Comparison of ENCODE assay signal across 25 cellular contexts in the genomic region with DNA sequence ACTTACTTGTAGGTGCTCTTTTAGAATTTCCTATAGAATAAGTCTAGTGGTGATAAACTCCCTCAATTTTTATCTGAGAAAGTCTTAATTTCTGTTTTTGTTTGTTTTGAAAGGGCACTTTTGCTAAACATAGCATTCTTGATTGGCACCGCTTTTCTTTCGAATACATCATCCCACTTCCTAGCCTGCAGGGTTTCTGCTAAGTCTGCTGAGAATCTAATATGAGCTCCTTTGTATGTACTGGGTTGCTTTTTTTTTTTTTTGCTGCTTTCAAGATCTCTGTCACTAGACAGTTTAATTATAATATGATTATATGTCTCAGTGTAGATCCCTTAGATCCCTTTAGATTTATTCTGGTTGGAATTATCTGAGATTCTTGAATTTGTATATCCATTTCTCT. TPM values are rescaled to one million over a fixed set of nuclear protein-coding genes. Genes with fewer than 3 reads are reported as not detected.
A peak's percentile ranks its signal among the peaks of the same experiment; 100 is the strongest.
DNase-seq lines count a peak whose midpoint lies in the region; ATAC-seq and TF ChIP-seq lines count a peak whose summit lies in the region.
"Had no signal": no experiment of that assay in that cellular context is flagged by ENCODE, and none has a peak within 500 bp of the region (broad histone marks: within the 10 kb centered on the region; RNA-seq: fewer than 3 reads in every experiment).

No MANE protein-coding gene starts in this region.

- H3K36me3 Mint-ChIP-seq in MCF 10A (ENCODE audit: insufficient read depth, unreplicated experiment): peaks cover 34% of the 10 kb centered on the region
- H3K36me3 Mint-ChIP-seq in neural crest cell (ENCODE audit: low read depth): peaks cover 72% of the 10 kb centered on the region

- no peak for ATAC-seq in GM21825 (IDR thresholded peaks at IDR 0.05; ENCODE audit: unreplicated experiment)
- ATAC-seq: A549; CD8-positive, alpha-beta T cell; GM12878 had no signal

- no peaks in the 10 kb centered on the region for H3K4me1 ChIP-seq in mammary epithelial cell (ENCODE audit: insufficient read depth, low read length)
- H3K4me1 ChIP-seq: A549 had no signal

- H4K20me1 ChIP-seq in mammary epithelial cell (ENCODE audit: insufficient read depth, low read length): no peaks in the 10 kb centered on the region

- peak overlapping the region; percentile 7 for H3K27ac Mint-ChIP-seq in MCF 10A (ENCODE audit: low read depth, unreplicated experiment)
- H3K27ac Mint-ChIP-seq in neural crest cell (ENCODE audit: unreplicated experiment): peak overlapping the region; percentile 71
- H3K27ac Mint-ChIP-seq: B cell; CD4-positive, alpha-beta T cell; CD8-positive, alpha-beta T cell had no signal

- H3K27me3 ChIP-seq in mammary epithelial cell (ENCODE audit: insufficient read depth, low read length): no peaks in the 10 kb centered on the region
- H3K27me3 ChIP-seq: BLaER1 treated with 17β-estradiol and CSF1 and Interleukin-3, amounts not matched to agents 10 nM and 100 nM had no signal

- WGBS in mammary epithelial cell (ENCODE audit: low coverage, missing lambda C conversion rate): 96% methylated on average over 2 of the region's 2 CpGs

- no peak overlapping the region for H2AFZ ChIP-seq in mammary epithelial cell (ENCODE audit: low read depth, low read length)

- peaks cover 6% of the 10 kb centered on the region for H3K36me3 ChIP-seq in mammary epithelial cell (ENCODE audit: insufficient read depth, low read length)

- no peaks in the 10 kb centered on the region for H3K4me1 Mint-ChIP-seq in MCF 10A (ENCODE audit: insufficient read depth, unreplicated experiment)
- H3K4me1 Mint-ChIP-seq in neural crest cell: peaks cover 6% of the 10 kb centered on the region

- POLR2A ChIA-PET in MCF 10A (lab: Yijun Ruan, JAX): no interaction called here

- H3K4me2 ChIP-seq in mammary epithelial cell (ENCODE audit: insufficient read depth, low read depth, low read length): no peak overlapping the region
- H3K4me2 ChIP-seq: A549; BLaER1 treated with 17β-estradiol and CSF1 and Interleukin-3, amounts not matched to agents 10 nM and 100 nM had no signal

- no peaks in the 10 kb centered on the region for H3K9me3 ChIP-seq in mammary epithelial cell (replicated peaks; ENCODE audit: insufficient read depth, low read length)

- CTCF ChIA-PET in MCF 10A (lab: Yijun Ruan, JAX): interaction anchor here (0.7 to 2.4 kb wide), 2 partner anchors 12 to 188 kb away, joined by 3 to 21 read pairs; no protein-coding TSS in a partner anchor
- CTCF ChIA-PET in mammary epithelial cell (lab: Charles Lee; ENCODE audit: low non-redundant PET): interaction anchor here (0.6 kb wide), 1 partner anchor 131 kb away, joined by 4 read pairs; no protein-coding TSS in a partner anchor

- no peak overlapping the region for H3K9ac ChIP-seq in mammary epithelial cell (ENCODE audit: insufficient read depth, low read length)
- H3K9ac ChIP-seq: BLaER1 treated with 17β-estradiol and CSF1 and Interleukin-3, amounts not matched to agents 10 nM and 100 nM had no signal

- H3K27ac ChIP-seq in mammary epithelial cell (ENCODE audit: insufficient read depth, low read depth, low read length): no peak overlapping the region
- H3K27ac ChIP-seq: 22Rv1; A549; BLaER1 treated with 17β-estradiol and CSF1 and Interleukin-3, amounts not matched to agents 10 nM and 100 nM; C4-2B had no signal

- intact Hi-C loops in MCF 10A (cut with micrococcal nuclease): no loop called here
- intact Hi-C loops in mammary epithelial cell (cut with micrococcal nuclease): no loop called here

- DNase-seq in MCF 10A (ENCODE audit: unreplicated experiment) (no peak), mammary epithelial cell (no peak), SK-MEL-5 (ENCODE audit: low read depth, low spot score) (peak; percentile 81), epidermal melanocyte (ENCODE audit: insufficient read length, low spot score) (peak; percentile 43), neural crest cell (ENCODE audit: low read depth, low spot score) (no peak), SW480 (ENCODE audit: low spot score) (no peak), NCI-H2171 (lab: John Stamatoyannopoulos, UW) (no peak)
- DNase-seq: AML-193; CD4-positive, alpha-beta T cell; CD8-positive, alpha-beta T cell; COR-L47; DMS 273 treated with DMSO at 0.1 percent for 48 hours; DMS153; DMS53; DMS79; DND-41; EL; GDM1 had no signal

- BruUV-seq in MCF 10A (replicated peaks; lab: Mats Ljungman, UMichigan): no TSS peak
- no TSS peak for BruUV-seq in mammary epithelial cell (replicated peaks; lab: Mats Ljungman, UMichigan)

- TF ChIP-seq CTCF in MCF 10A (IDR thresholded peaks at IDR 0.05; ENCODE audit: unreplicated experiment) (no peak), mammary epithelial cell (conservative IDR thresholded peaks at IDR 0.05 in 1 of 2, IDR thresholded peaks at IDR 0.05 in 1 of 2; ENCODE audit: extremely low read depth in 1 of 2, insufficient read depth in 1 of 2, low read depth in 1 of 2, low read length in 2 of 2) (no peak), neural crest cell (conservative IDR thresholded peaks at IDR 0.05) (no peak)

- in situ Hi-C loops in mammary epithelial cell (cut with MboI; ENCODE audit: low sequenced_read_pairs in 2 of 2) (no loop called here), SK-MEL-5 (cut with HindIII; ENCODE audit: low pct_unique_long_range_greater_than_20kb, low sequenced_read_pairs) (no loop called here)

- no peak overlapping the region for H3K4me3 ChIP-seq in mammary epithelial cell (replicated peaks in 1 of 3; ENCODE audit: insufficient read depth in 1 of 3, low read depth in 2 of 3, low read length in 3 of 3)
- H3K4me3 ChIP-seq: A549; BLaER1 treated with 17β-estradiol and CSF1 and Interleukin-3, amounts not matched to agents 10 nM and 100 nM; GM12878 had no signal

- no peak overlapping the region for H3K4me3 Mint-ChIP-seq in MCF 10A (ENCODE audit: unreplicated experiment)
- H3K4me3 Mint-ChIP-seq in neural crest cell: peak overlapping the region; percentile 15
- H3K4me3 Mint-ChIP-seq: B cell; CD4-positive, alpha-beta T cell; CD8-positive, alpha-beta T cell had no signal

- dilution Hi-C loops in mammary epithelial cell (cut with HindIII; ENCODE audit: low sequenced_read_pairs): no loop called here

- H3K79me2 ChIP-seq in mammary epithelial cell (ENCODE audit: insufficient read depth, low read length): peaks cover 34% of the 10 kb centered on the region

- H3K27me3 Mint-ChIP-seq in MCF 10A (ENCODE audit: insufficient read depth, unreplicated experiment) (no peaks in the 10 kb centered on the region), neural crest cell (ENCODE audit: low read depth) (no peaks in the 10 kb centered on the region)
- H3K27me3 Mint-ChIP-seq: B cell; CD4-positive, alpha-beta T cell had no signal

- H3K9me3 Mint-ChIP-seq in MCF 10A (ENCODE audit: unreplicated experiment): peaks cover 7% of the 10 kb centered on the region
- peaks cover 22% of the 10 kb centered on the region for H3K9me3 Mint-ChIP-seq in neural crest cell
- H3K9me3 Mint-ChIP-seq: CD4-positive, alpha-beta T cell; CD8-positive, alpha-beta T cell had no signal

RNA-seq across cellular contexts. Expression of a gene that starts 21.5 kb away (rescaled TPM):
- 117 and 142 TPM in 2 replicates for total RNA-seq in MCF 10A (2022)
- total RNA-seq in mammary epithelial cell: 100 to 1,000 TPM; 207 to 217 TPM
- 271 TPM for polyA plus RNA-seq in mammary epithelial cell
- polyA minus RNA-seq in mammary epithelial cell: 162 TPM
- total RNA-seq in SK-MEL-5 (2014; rRNA removed; shearing (Covaris generic)): 127 and 128 TPM in 2 replicates
- polyA plus RNA-seq in SK-MEL-5 (2015; cell fraction: cytosol; rRNA removed): 177 and 195 TPM in 2 replicates
- 199 and 212 TPM in 2 replicates for polyA plus RNA-seq in SK-MEL-5 (2015; cell fraction: nucleus; rRNA removed)
- total RNA-seq in neural crest cell: 277 and 282 TPM in 2 replicates

Comparison
In these comparisons a context has a peak if more than half of its experiments do, and no peak if none do; other contexts are left out.
1. DNase-seq: peak in SK-MEL-5 (single experiment) and epidermal melanocyte (single experiment); none in MCF 10A (single experiment), mammary epithelial cell (single experiment), neural crest cell (single experiment), SW480 (single experiment) and NCI-H2171 (single experiment).